In the genomic region with DNA sequence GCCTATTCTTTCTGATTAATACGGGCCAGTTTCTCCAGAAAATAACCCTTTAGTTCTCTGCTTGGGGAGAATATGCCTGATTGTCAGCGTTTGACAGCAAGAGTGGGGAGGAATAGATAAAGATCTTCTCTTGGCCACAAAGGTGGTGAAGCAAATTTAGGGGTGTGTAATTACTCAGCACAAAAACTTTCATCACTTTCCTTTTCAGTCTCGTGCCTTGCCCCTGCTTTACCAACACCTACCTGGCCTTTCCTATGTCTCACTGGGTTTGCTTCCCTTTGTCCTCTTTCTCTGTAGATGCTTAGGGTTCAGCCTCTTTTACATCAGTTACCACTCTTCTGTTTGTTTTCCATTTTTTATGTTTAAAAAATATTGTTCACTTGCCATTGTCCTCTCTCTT, we compare ENCODE assay signal across 21 cellular contexts.
"Had no signal": no experiment of that assay in that cellular context is flagged by ENCODE, and none has a peak within 500 bp of the region (broad histone marks: within the 10 kb centered on the region; RNA-seq: fewer than 3 reads in every experiment).

No MANE protein-coding gene starts in this region.

- DNase-seq: cortex of kidney; dorsolateral prefrontal cortex; effector CD8-positive, alpha-beta T cell; heart left ventricle; hippocampal formation; left colon; left ventricle myocardium superior; mesenchymal stem cell; naive thymus-derived CD4-positive, alpha-beta T cell; nephron progenitor cell; psoas muscle; retina; right lobe of liver; stimulated activated CD4-positive, alpha-beta T cell treated with anti-CD3 and anti-CD28 coated beads, Interleukin-4, amount 100 ng/mL, for 1 hour; stimulated activated CD8-positive, alpha-beta memory T cell treated with anti-CD3 and anti-CD28 coated beads, Interleukin-4, amount 100 ng/mL, for 48 hours; testis; upper lobe of right lung had no signal

- FAIRE-seq: endometrium, frontal cortex had no signal

- ATAC-seq: esophagus mucosa; heart left ventricle; left colon; left ventricle myocardium superior; naive thymus-derived CD4-positive, alpha-beta T cell; psoas muscle; right lobe of liver; stimulated activated effector memory CD8-positive, alpha-beta T cell treated with anti-CD3 and anti-CD28 coated beads, Interleukin-12 subunit alpha, Interleukin-12 subunit beta, amount 100 ng/mL, for 72 hours; upper lobe of right lung had no signal
